In the genomic region with DNA sequence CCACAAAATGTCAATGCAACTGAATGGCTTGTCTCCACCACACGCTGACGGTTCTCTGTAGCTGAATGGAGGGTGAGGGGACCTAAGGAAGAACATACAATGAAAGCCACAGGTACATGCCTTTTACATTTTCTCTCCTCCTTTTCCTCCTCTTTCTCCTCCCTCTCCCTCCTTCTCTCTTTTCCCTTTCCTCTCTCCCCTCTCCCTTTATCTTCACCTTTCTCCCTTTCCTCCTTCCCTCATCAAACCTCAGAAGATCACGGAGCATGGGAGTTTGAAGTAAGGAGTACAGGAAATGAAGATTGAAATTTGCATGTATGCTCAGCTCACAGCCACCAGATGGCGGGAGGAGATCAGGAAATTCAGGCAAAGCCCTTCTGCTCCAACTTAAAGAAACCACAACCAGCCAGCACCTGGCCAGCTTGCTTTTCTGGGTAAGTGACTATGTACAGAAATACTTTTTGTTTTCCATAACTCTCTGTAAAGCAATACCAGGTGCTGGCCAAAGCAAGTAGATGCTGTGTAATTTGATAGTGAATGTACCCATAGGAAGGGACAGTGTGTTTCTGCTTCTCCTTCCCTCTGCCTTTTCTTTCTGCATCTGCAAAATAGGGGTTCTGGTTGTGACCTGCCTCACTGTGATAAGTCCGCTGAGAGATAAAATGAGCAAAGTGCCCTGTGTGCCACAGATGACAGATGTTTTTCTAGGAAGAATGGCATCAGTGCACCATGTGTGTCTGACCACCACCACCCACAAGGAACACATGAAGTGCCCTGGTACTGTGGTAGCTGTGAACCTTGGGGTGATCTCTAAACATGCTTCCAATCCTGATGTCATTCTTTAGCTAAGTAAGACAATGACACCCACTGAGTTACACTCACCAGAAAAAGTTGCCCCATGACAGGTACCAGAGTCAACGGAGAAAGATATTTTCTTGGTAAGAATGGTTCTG, we compare ENCODE assay signal across 8 cellular contexts. TPM values are rescaled to one million over a fixed set of nuclear protein-coding genes. Genes with fewer than 3 reads are reported as not detected.
DNase-seq lines count a peak whose midpoint lies in the region; ATAC-seq lines count a peak whose summit lies in the region.

No MANE protein-coding gene starts in this region.

- H2BK15ac ChIP-seq in mesenchymal stem cell (ENCODE audit: low read depth, poor library complexity, severe bottlenecking) = no peak overlapping the region

- H3K4me1 Mint-ChIP-seq in activated CD4-positive, alpha-beta T cell treated with anti-CD3 and anti-CD28 coated beads, Interleukin-2, amount 10 ng/mL, durations not matched to agents 7 days and 5 days = peaks cover 16% of the 10 kb centered on the region

- no peak overlapping the region for H2BK120ac ChIP-seq in mesenchymal stem cell (ENCODE audit: low read depth, low read length)

- no peak overlapping the region for H4K91ac ChIP-seq in mesenchymal stem cell (ENCODE audit: low read length)

- no peak overlapping the region for H3K27ac Mint-ChIP-seq in activated CD4-positive, alpha-beta T cell treated with anti-CD3 and anti-CD28 coated beads, Interleukin-2, amount 10 ng/mL, durations not matched to agents 7 days and 5 days

- H3K4me1 ChIP-seq in mesenchymal stem cell (ENCODE audit: control insufficient read depth, insufficient read depth, low read depth, low read length) = no peaks in the 10 kb centered on the region

- H3K27me3 Mint-ChIP-seq in activated CD4-positive, alpha-beta T cell treated with anti-CD3 and anti-CD28 coated beads, Interleukin-2, amount 10 ng/mL, durations not matched to agents 7 days and 5 days = peaks cover 20% of the 10 kb centered on the region

- H3K18ac ChIP-seq in mesenchymal stem cell (ENCODE audit: low read depth in 1 of 2, low read length in 2 of 2) = no peak overlapping the region

- H3K79me1 ChIP-seq in mesenchymal stem cell (replicated peaks; ENCODE audit: low read length, poor library complexity, severe bottlenecking) = no peaks in the 10 kb centered on the region

- H3K4me3 Mint-ChIP-seq in activated CD4-positive, alpha-beta T cell treated with anti-CD3 and anti-CD28 coated beads, Interleukin-2, amount 10 ng/mL, durations not matched to agents 7 days and 5 days = no peak overlapping the region

- peaks cover 5% of the 10 kb centered on the region for H3K9me3 ChIP-seq in mesenchymal stem cell (ENCODE audit: control insufficient read depth, low read length)

- H3K14ac ChIP-seq in mesenchymal stem cell (ENCODE audit: low read length in 2 of 2) = no peak overlapping the region

- H2BK5ac ChIP-seq in mesenchymal stem cell (ENCODE audit: low read depth, low read length, poor library complexity, severe bottlenecking) = no peak overlapping the region

- peak; percentile 50 for ATAC-seq in HG03139 (IDR thresholded peaks at IDR 0.05; ENCODE audit: unreplicated experiment)

- H3K4me2 ChIP-seq in mesenchymal stem cell (ENCODE audit: low read length, poor library complexity, severe bottlenecking) = no peak overlapping the region

- H3K36me3 Mint-ChIP-seq in activated CD4-positive, alpha-beta T cell treated with anti-CD3 and anti-CD28 coated beads, Interleukin-2, amount 10 ng/mL, durations not matched to agents 7 days and 5 days (ENCODE audit: low read depth) = no peaks in the 10 kb centered on the region

- H2AFZ ChIP-seq in mesenchymal stem cell (ENCODE audit: low read depth, low read length) = no peak overlapping the region

- POLR2A ChIA-PET in activated CD4-positive, alpha-beta T cell treated with anti-CD3 and anti-CD28 coated beads, Interleukin-2, amount 10 ng/mL, durations not matched to agents 7 days and 5 days (lab: Charles Lee) = no interaction called here

- no peaks in the 10 kb centered on the region for H3K36me3 ChIP-seq in mesenchymal stem cell (ENCODE audit: control insufficient read depth in 1 of 2, insufficient read depth in 2 of 2, low read depth in 1 of 2, low read length in 2 of 2)

- no peak overlapping the region for H2AK5ac ChIP-seq in mesenchymal stem cell (ENCODE audit: low read length, severe bottlenecking)

- CTCF ChIA-PET in activated CD4-positive, alpha-beta T cell treated with anti-CD3 and anti-CD28 coated beads, Interleukin-2, amount 10 ng/mL, durations not matched to agents 7 days and 5 days (lab: Charles Lee) = interaction anchor here (0.5 to 1.8 kb wide), 19 partner anchors 9 to 1549 kb away, joined by 3 to 8 read pairs (median 3); a partner anchor contains a TSS

- peak overlapping the region; percentile 67 for H3K9ac ChIP-seq in mesenchymal stem cell (ENCODE audit: low read length)

- no peaks in the 10 kb centered on the region for H3K9me3 Mint-ChIP-seq in activated CD4-positive, alpha-beta T cell treated with anti-CD3 and anti-CD28 coated beads, Interleukin-2, amount 10 ng/mL, durations not matched to agents 7 days and 5 days

- H3K4me3 ChIP-seq in mesenchymal stem cell (ENCODE audit: insufficient read depth in 1 of 2, low read depth in 1 of 2, low read length in 2 of 2) = peak overlapping the region in 1 of 2 experiments; percentile 14

- no peak overlapping the region for H4K8ac ChIP-seq in mesenchymal stem cell (ENCODE audit: low read length)

- DNase-seq in GM03348 (ENCODE audit: low spot score) (peak; percentile 78), NCI-H526 (lab: John Stamatoyannopoulos, UW) (peak; percentile 81 to 86), mesenchymal stem cell (peak; percentile 73), foreskin melanocyte (no peak)
- DNase-seq in activated CD4-positive, alpha-beta T cell treated with anti-CD3 and anti-CD28 coated beads, Interleukin-2, amount 10 ng/mL, durations not matched to agents 7 days and 5 days = peak; percentile 77
- peak; percentile 56 for DNase-seq in effector CD4-positive, alpha-beta T cell
- DNase-seq in stimulated activated CD8-positive, alpha-beta memory T cell treated with anti-CD3 and anti-CD28 coated beads, Interleukin-7, amount 100 ng/mL, for 24 hours (ENCODE audit: low read depth) = peak; percentile 28

- no peak overlapping the region for H2BK12ac ChIP-seq in mesenchymal stem cell (ENCODE audit: low read length in 2 of 2)

- H3K4ac ChIP-seq in mesenchymal stem cell (ENCODE audit: low read depth in 1 of 2, low read length in 2 of 2) = peak overlapping the region in 1 of 2 experiments; percentile 28

- no peaks in the 10 kb centered on the region for H3K27me3 ChIP-seq in mesenchymal stem cell (ENCODE audit: control insufficient read depth in 1 of 2, insufficient read depth in 1 of 2, low read length in 2 of 2)

- no peak overlapping the region for H3K27ac ChIP-seq in mesenchymal stem cell (ENCODE audit: low read length, poor library complexity, severe bottlenecking)

- WGBS in mesenchymal stem cell = 49% methylated on average over 5 of the region's 6 CpGs

- no peak overlapping the region for H3K23ac ChIP-seq in mesenchymal stem cell (ENCODE audit: low read length in 2 of 2)

RNA-seq across cellular contexts. Expression of a gene that starts 18.6 kb away (rescaled TPM):
- total RNA-seq in activated CD4-positive, alpha-beta T cell treated with anti-CD3 and anti-CD28 coated beads, Interleukin-2, amount 10 ng/mL, durations not matched to agents 7 days and 5 days = 10 to 100 TPM; 11.2 to 12.8 TPM
- 19.2 TPM for polyA plus RNA-seq in mesenchymal stem cell (2013, experiment 1 of 2)
- polyA plus RNA-seq in mesenchymal stem cell (2013, experiment 2 of 2) = 18.8 TPM
